ENCODE assay signal across 17 cellular contexts in genomic region chr11:92670293-92670890, GRCh38.
DNase-seq lines count a peak whose midpoint lies in the region; ATAC-seq, FAIRE-seq and TF ChIP-seq lines count a peak whose summit lies in the region.
"Had no signal": no experiment of that assay in that cellular context is flagged by ENCODE, and none has a peak within 500 bp of the region (broad histone marks: within the 10 kb centered on the region; RNA-seq: fewer than 3 reads in every experiment).

No MANE protein-coding gene starts in this region.

- peak; percentile 35 for DNase-seq in DMS153 (lab: John Stamatoyannopoulos, UW)
- DNase-seq in GM23338 (ENCODE audit: low spot score) = peak; percentile 29
- peak; percentile 31 for DNase-seq in NCI-H2196 treated with DMSO at 0.1 percent for 48 hours (lab: John Stamatoyannopoulos, UW; ENCODE audit: unreplicated experiment)
- DNase-seq in chondrocyte (ENCODE audit: low spot score) = no peak
- DNase-seq in upper lobe of right lung = no peak
- no peak for DNase-seq in aorta
- no peak for DNase-seq in RCC 7860 (ENCODE audit: low spot score)
- DNase-seq in stimulated activated effector memory CD8-positive, alpha-beta T cell treated with anti-CD3 and anti-CD28 coated beads, Interleukin-12 subunit alpha, Interleukin-12 subunit beta, amount 100 ng/mL, for 72 hours (ENCODE audit: low spot score in 2 of 2) = no peak
- DNase-seq: ACHN; CD4-positive, alpha-beta memory T cell; GM23248; MV-4-11; NCI-H187 treated with DMSO at 0.1 percent for 48 hours; NCI-H446; NK-92 treated with Interleukin-12 subunit alpha and Interleukin-12 subunit beta, amount 100 ng/mL, for 24 hours; OCI-M1 had no signal

- no peaks in the 10 kb centered on the region for H3K9me2 ChIP-seq in GM23338 (ENCODE audit: insufficient read depth)

- peaks cover 33% of the 10 kb centered on the region for H3K4me1 Mint-ChIP-seq in GM23338
- peaks cover 17% of the 10 kb centered on the region for H3K4me1 Mint-ChIP-seq in chondrocyte (ENCODE audit: low read depth)
- H3K4me1 Mint-ChIP-seq in stimulated activated effector memory CD8-positive, alpha-beta T cell treated with anti-CD3 and anti-CD28 coated beads, Interleukin-12 subunit alpha, Interleukin-12 subunit beta, amount 100 ng/mL, for 72 hours = no peaks in the 10 kb centered on the region
- H3K4me1 Mint-ChIP-seq: CD4-positive, alpha-beta memory T cell had no signal

- no peaks in the 10 kb centered on the region for H4K20me1 ChIP-seq in GM23338 (replicated peaks; ENCODE audit: insufficient read depth)

- H3K27me3 ChIP-seq in GM23338 (ENCODE audit: insufficient read depth) (no peaks in the 10 kb centered on the region), upper lobe of right lung (no peaks in the 10 kb centered on the region), aorta (ENCODE audit: control insufficient read depth in 1 of 2, insufficient read depth in 2 of 2, low read length in 1 of 2) (no peaks in the 10 kb centered on the region)

- ATAC-seq in GM23338 = no peak
- ATAC-seq in upper lobe of right lung = no peak
- no peak for ATAC-seq in aorta (ENCODE audit: low FRiP score)
- ATAC-seq in stimulated activated effector memory CD8-positive, alpha-beta T cell treated with anti-CD3 and anti-CD28 coated beads, Interleukin-12 subunit alpha, Interleukin-12 subunit beta, amount 100 ng/mL, for 72 hours = no peak

- H3K9me3 ChIP-seq in upper lobe of right lung (no peaks in the 10 kb centered on the region), aorta (ENCODE audit: control insufficient read depth, low read length) (no peaks in the 10 kb centered on the region)

- peaks cover 3% of the 10 kb centered on the region for H3K36me3 Mint-ChIP-seq in GM23338 (ENCODE audit: low read depth)
- H3K36me3 Mint-ChIP-seq in chondrocyte (ENCODE audit: low read depth) = no peaks in the 10 kb centered on the region
- no peaks in the 10 kb centered on the region for H3K36me3 Mint-ChIP-seq in stimulated activated effector memory CD8-positive, alpha-beta T cell treated with anti-CD3 and anti-CD28 coated beads, Interleukin-12 subunit alpha, Interleukin-12 subunit beta, amount 100 ng/mL, for 72 hours
- H3K36me3 Mint-ChIP-seq: CD4-positive, alpha-beta memory T cell had no signal

- H3K27me3 Mint-ChIP-seq in GM23338 (ENCODE audit: insufficient read depth, low read depth, poor library complexity) (peaks cover 8% of the 10 kb centered on the region), chondrocyte (ENCODE audit: low read depth) (no peaks in the 10 kb centered on the region)
- H3K27me3 Mint-ChIP-seq: CD4-positive, alpha-beta memory T cell had no signal

- WGBS in aorta, 2 donors = 12 to 19% methylated on average over 3 of the region's 3 CpGs

- H2AFZ ChIP-seq in GM23338 = no peak overlapping the region
- H2AFZ ChIP-seq: GM23248 had no signal

- FAIRE-seq in RCC 7860 (lab: Jason Lieb, UNC) = no peak
- FAIRE-seq: D721Med had no signal

- H3K4me2 ChIP-seq in GM23338 = peak overlapping the region; percentile 3; the same call in 1 of the 2 replicates

- no peaks in the 10 kb centered on the region for H3K79me2 ChIP-seq in GM23338 (replicated peaks; ENCODE audit: insufficient read depth)

- H3K36me3 ChIP-seq in GM23338 (ENCODE audit: insufficient read depth) = no peaks in the 10 kb centered on the region
- H3K36me3 ChIP-seq in upper lobe of right lung = no peaks in the 10 kb centered on the region
- no peaks in the 10 kb centered on the region for H3K36me3 ChIP-seq in aorta (ENCODE audit: control insufficient read depth in 1 of 2, insufficient read depth in 2 of 2, low read length in 1 of 2)

- H3K4me3 Mint-ChIP-seq in GM23338 (no peak overlapping the region), chondrocyte (ENCODE audit: unreplicated experiment) (no peak overlapping the region)
- no peak overlapping the region for H3K4me3 Mint-ChIP-seq in stimulated activated effector memory CD8-positive, alpha-beta T cell treated with anti-CD3 and anti-CD28 coated beads, Interleukin-12 subunit alpha, Interleukin-12 subunit beta, amount 100 ng/mL, for 72 hours
- H3K4me3 Mint-ChIP-seq: CD4-positive, alpha-beta memory T cell had no signal

- H3K4me3 ChIP-seq in GM23338 (no peak overlapping the region), upper lobe of right lung (no peak overlapping the region), aorta (ENCODE audit: low read length in 2 of 2) (no peak overlapping the region)
- H3K4me3 ChIP-seq: GM23248 had no signal

- H3K9me3 Mint-ChIP-seq in GM23338 = no peaks in the 10 kb centered on the region
- H3K9me3 Mint-ChIP-seq in chondrocyte (ENCODE audit: low read depth) = no peaks in the 10 kb centered on the region
- peaks cover 4% of the 10 kb centered on the region for H3K9me3 Mint-ChIP-seq in stimulated activated effector memory CD8-positive, alpha-beta T cell treated with anti-CD3 and anti-CD28 coated beads, Interleukin-12 subunit alpha, Interleukin-12 subunit beta, amount 100 ng/mL, for 72 hours

- peaks cover 23% of the 10 kb centered on the region for H3K4me1 ChIP-seq in GM23338 (ENCODE audit: insufficient read depth)
- no peaks in the 10 kb centered on the region for H3K4me1 ChIP-seq in upper lobe of right lung
- H3K4me1 ChIP-seq in aorta (ENCODE audit: control insufficient read depth in 1 of 2, insufficient read depth in 2 of 2, low read length in 2 of 2) = peaks cover 4% of the 10 kb centered on the region in 2 donors

- 0 out of 2 replicates have a peak overlapping the region, but pooled peaks have one; percentile 41 for H3K27ac Mint-ChIP-seq in GM23338
- peak overlapping the region; percentile 13 for H3K27ac Mint-ChIP-seq in chondrocyte (ENCODE audit: unreplicated experiment)
- no peak overlapping the region for H3K27ac Mint-ChIP-seq in stimulated activated effector memory CD8-positive, alpha-beta T cell treated with anti-CD3 and anti-CD28 coated beads, Interleukin-12 subunit alpha, Interleukin-12 subunit beta, amount 100 ng/mL, for 72 hours
- H3K27ac Mint-ChIP-seq: CD4-positive, alpha-beta memory T cell had no signal

- intact Hi-C loops in upper lobe of right lung (cut with DNase I) = no loop called here
- intact Hi-C loops in aorta (cut with DNase I) = no loop called here

- H3K27ac ChIP-seq in GM23338 (ENCODE audit: low read depth) = no peak overlapping the region
- no peak overlapping the region for H3K27ac ChIP-seq in upper lobe of right lung
- no peak overlapping the region for H3K27ac ChIP-seq in aorta (ENCODE audit: low read depth in 1 of 2, low read length in 2 of 2)
- H3K27ac ChIP-seq: GM23248 had no signal

- H3F3A ChIP-seq in GM23338 (replicated peaks; ENCODE audit: low read depth) = no peaks in the 10 kb centered on the region

- TF ChIP-seq CTCF in GM23338 (conservative IDR thresholded peaks at IDR 0.05; ENCODE audit: low read depth in 2 of 2) (no peak), chondrocyte (IDR thresholded peaks at IDR 0.05) (no peak), upper lobe of right lung (IDR thresholded peaks at IDR 0.05) (no peak)

Comparison
In these comparisons a context has a peak if more than half of its experiments do, and no peak if none do; other contexts are left out.
1. DNase-seq: peak in DMS153 (single experiment), GM23338 (single experiment) and NCI-H2196 treated with DMSO at 0.1 percent for 48 hours (single experiment); none in chondrocyte (single experiment), upper lobe of right lung (single experiment), aorta (0 of 2), RCC 7860 (single experiment) and stimulated activated effector memory CD8-positive, alpha-beta T cell treated with anti-CD3 and anti-CD28 coated beads, Interleukin-12 subunit alpha, Interleukin-12 subunit beta, amount 100 ng/mL, for 72 hours (0 of 2).